Comparison of ENCODE assay signal across 8 cellular contexts in the genomic region with DNA sequence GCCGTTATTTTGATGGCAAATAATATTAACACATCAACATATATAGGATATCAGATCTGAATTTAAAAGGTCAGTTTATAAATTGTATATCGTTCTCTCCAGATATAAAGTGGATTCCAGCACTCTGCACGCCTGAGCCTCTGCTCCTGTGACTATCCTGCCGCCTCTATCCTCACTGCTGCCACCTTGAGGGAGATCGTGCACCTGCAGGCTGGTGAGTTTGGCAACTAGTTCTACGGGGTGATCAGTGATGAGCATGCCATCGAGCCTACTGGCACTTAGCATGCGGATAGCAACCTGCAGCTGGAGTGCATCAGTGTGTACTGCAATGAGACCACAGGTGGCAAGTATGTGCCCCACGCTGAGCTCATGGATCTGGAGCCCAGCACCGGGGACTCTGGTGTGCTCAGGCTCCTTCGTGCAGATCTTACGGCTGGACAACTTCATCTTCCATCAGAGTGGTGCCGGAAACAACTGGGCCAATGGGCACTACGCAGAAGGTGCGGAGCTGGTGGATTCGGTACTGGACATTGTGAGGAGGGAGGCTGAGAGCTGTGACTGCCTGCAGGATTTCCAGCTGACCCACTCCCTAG.
DNase-seq lines count a peak whose midpoint lies in the region; ATAC-seq and TF ChIP-seq lines count a peak whose summit lies in the region.

No MANE protein-coding gene starts in this region.

- no peak for TF ChIP-seq EP300 in esophagus muscularis mucosa (IDR thresholded peaks at IDR 0.05)

- no peaks in the 10 kb centered on the region for H3K9me3 ChIP-seq in CD8-positive, alpha-beta T cell (ENCODE audit: low read length)
- H3K9me3 ChIP-seq in esophagus muscularis mucosa: no peaks in the 10 kb centered on the region

- no peaks in the 10 kb centered on the region for H3K27me3 ChIP-seq in CD8-positive, alpha-beta T cell (ENCODE audit: insufficient read depth, low read length)
- peaks cover 0 to 10% (median 0%) of the 10 kb centered on the region in 4 donors for H3K27me3 ChIP-seq in esophagus muscularis mucosa

- DNase-seq in CD8-positive, alpha-beta T cell: peak; percentile 29 to 70 (median 51)
- DNase-seq in GM19238 (ENCODE audit: insufficient read length, low spot score) (peak; percentile 23), NOMO-1 treated with DMSO at 0.1 percent for 48 hours (lab: John Stamatoyannopoulos, UW; ENCODE audit: unreplicated experiment) (peak; percentile 26), esophagus muscularis mucosa (ENCODE audit: extremely low spot score) (no peak)
- peak; percentile 87 for DNase-seq in activated CD8-positive, alpha-beta memory T cell treated with anti-CD3 and anti-CD28 coated beads, Interleukin-2, amount 50 U/mL, for 48 hours
- peak; percentile 41 for DNase-seq in stimulated activated naive CD4-positive, alpha-beta T cell treated with Interleukin-2 at 50 U/mL for 16 hours (lab: John Stamatoyannopoulos, UW)

- 52% methylated on average over 15 of the region's 16 CpGs for WGBS in esophagus muscularis mucosa

- no peak overlapping the region for H3K27ac ChIP-seq in CD8-positive, alpha-beta T cell (ENCODE audit: low read depth, low read length)
- H3K27ac ChIP-seq in esophagus muscularis mucosa (replicated peaks in 1 of 4): no peak overlapping the region

- H3K27ac Mint-ChIP-seq in CD8-positive, alpha-beta T cell: no peak overlapping the region
- no peak overlapping the region for H3K27ac Mint-ChIP-seq in nephron

- no peak overlapping the region for H3K4me3 Mint-ChIP-seq in CD8-positive, alpha-beta T cell
- no peak overlapping the region for H3K4me3 Mint-ChIP-seq in nephron

- ATAC-seq in CD8-positive, alpha-beta T cell: peak; percentile 84
- peak; percentile 100 for ATAC-seq in HG03159 (IDR thresholded peaks at IDR 0.05; ENCODE audit: unreplicated experiment)

- peaks cover 2% of the 10 kb centered on the region for H3K4me1 Mint-ChIP-seq in CD8-positive, alpha-beta T cell (ENCODE audit: low read depth)
- peaks cover 5% of the 10 kb centered on the region for H3K4me1 Mint-ChIP-seq in nephron

- peak; percentile 69 for TF ChIP-seq CTCF in CD8-positive, alpha-beta T cell (IDR thresholded peaks at IDR 0.05)
- TF ChIP-seq CTCF in esophagus muscularis mucosa (IDR thresholded peaks at IDR 0.05) (peak; percentile 48 to 76 (median 61)), nephron (IDR thresholded peaks at IDR 0.05; ENCODE audit: unreplicated experiment in 3 of 3) (peak; percentile 69 to 81 (median 71))

- TF ChIP-seq POLR2A in esophagus muscularis mucosa (IDR thresholded peaks at IDR 0.05; ENCODE audit: low read depth): no peak

- H3K36me3 Mint-ChIP-seq in CD8-positive, alpha-beta T cell: no peaks in the 10 kb centered on the region
- H3K36me3 Mint-ChIP-seq in nephron (ENCODE audit: low read depth): no peaks in the 10 kb centered on the region

- H3K4me1 ChIP-seq in CD8-positive, alpha-beta T cell (ENCODE audit: insufficient read depth, low read length): no peaks in the 10 kb centered on the region
- H3K4me1 ChIP-seq in esophagus muscularis mucosa: no peaks in the 10 kb centered on the region

- CTCF ChIA-PET in CD8-positive, alpha-beta T cell (lab: Charles Lee): interaction anchor here (0.7 to 1.5 kb wide), 4 partner anchors 14 to 51 kb away, joined by 3 to 8 read pairs (median 4); no protein-coding TSS in a partner anchor

- POLR2A ChIA-PET in CD8-positive, alpha-beta T cell (lab: Charles Lee): no interaction called here

- no peaks in the 10 kb centered on the region for H3K9me3 Mint-ChIP-seq in CD8-positive, alpha-beta T cell
- no peaks in the 10 kb centered on the region for H3K9me3 Mint-ChIP-seq in nephron

- intact Hi-C loops in CD8-positive, alpha-beta T cell (cut with DNase I, micrococcal nuclease): no loop called here
- intact Hi-C loops in esophagus muscularis mucosa (cut with DNase I): no loop called here

- H3K27me3 Mint-ChIP-seq in CD8-positive, alpha-beta T cell (ENCODE audit: low read depth): peaks cover 32% of the 10 kb centered on the region
- H3K27me3 Mint-ChIP-seq in nephron (ENCODE audit: low read depth): peaks cover 4% of the 10 kb centered on the region

- H3K36me3 ChIP-seq in CD8-positive, alpha-beta T cell (ENCODE audit: insufficient read depth, low read length): no peaks in the 10 kb centered on the region
- no peaks in the 10 kb centered on the region for H3K36me3 ChIP-seq in esophagus muscularis mucosa

- H3K4me3 ChIP-seq in CD8-positive, alpha-beta T cell (ENCODE audit: low read depth, low read length): no peak overlapping the region
- no peak overlapping the region for H3K4me3 ChIP-seq in esophagus muscularis mucosa
